8 cellular contexts compared by ENCODE assay signal in genomic region chr6:144094731-144095133, GRCh38. TPM values are rescaled to one million over a fixed set of nuclear protein-coding genes. Genes with fewer than 3 reads are reported as not detected.
A peak's percentile ranks its signal among the peaks of the same experiment; 100 is the strongest.
DNase-seq lines count a peak whose midpoint lies in the region; ATAC-seq, FAIRE-seq and TF ChIP-seq lines count a peak whose summit lies in the region.

No MANE protein-coding gene starts in this region.

- H3K4me3 ChIP-seq in A549 (peak overlapping the region; percentile 87), SJSA1 (peak overlapping the region; percentile 73), fibroblast of the aortic adventitia (ENCODE audit: low read depth, low read length) (peak overlapping the region; percentile 100), retinal pigment epithelial cell (ENCODE audit: low read length) (peak overlapping the region; percentile 99)

- H3K4me2 ChIP-seq in A549: peak overlapping the region; percentile 96

- POLR2A ChIA-PET in A549 (lab: Yijun Ruan, JAX): interaction anchor here (1.0 to 1.1 kb wide), 3 partner anchors 122 to 252 kb away, joined by 3 to 8 read pairs (median 3); partner anchors contain the start of gene LTV1

- DNase-seq in A549 (ENCODE audit: low read depth in 1 of 2, low spot score in 1 of 2) (no peak), SJSA1 (ENCODE audit: low read depth in 1 of 2, low spot score in 2 of 2) (no peak), fibroblast of the aortic adventitia (ENCODE audit: low read depth) (no peak), retinal pigment epithelial cell (ENCODE audit: low read depth) (no peak), cerebellar cortex (ENCODE audit: low spot score) (no peak), occipital lobe (lab: John Stamatoyannopoulos, UW) (no peak), GM12891 (ENCODE audit: insufficient read length, low spot score) (no peak)

- 4% methylated on average over 13 of the region's 19 CpGs for WGBS in A549 (ENCODE audit: missing lambda C conversion rate)

- no peaks in the 10 kb centered on the region for H3K27me3 ChIP-seq in SJSA1 (replicated peaks)

- H3K4me1 ChIP-seq in A549 (peaks cover 10% of the 10 kb centered on the region; the same call in 1 of the 3 replicates), SJSA1 (replicated peaks) (peaks cover 14% of the 10 kb centered on the region)

- TF ChIP-seq POLR2A in A549 (IDR thresholded peaks at IDR 0.05; ENCODE audit: low read length) (no peak), GM12891 (IDR thresholded peaks at IDR 0.05; ENCODE audit: low read depth, low read length) (no peak)

- FAIRE-seq in A549 (lab: Jason Lieb, UNC): no peak
- FAIRE-seq in GM12891 (lab: Jason Lieb, UNC): no peak

- TF ChIP-seq RAD21 in A549 (conservative IDR thresholded peaks at IDR 0.05 in 1 of 2, IDR thresholded peaks at IDR 0.05 in 1 of 2): no peak

- ATAC-seq in A549 (peak in 1 of 2 experiments; percentile 36; a peak in 4 of 6 replicates), GM21390 (IDR thresholded peaks at IDR 0.05; ENCODE audit: unreplicated experiment) (peak; percentile 0)

- H3K9me3 ChIP-seq in A549: no peaks in the 10 kb centered on the region
- no peaks in the 10 kb centered on the region for H3K9me3 ChIP-seq in SJSA1 (replicated peaks)

- H3K36me3 ChIP-seq in SJSA1: peaks cover 5% of the 10 kb centered on the region; the same call in 1 of the 2 replicates

- CTCF ChIA-PET in A549 (lab: Yijun Ruan, JAX): no interaction called here

- no peak for TF ChIP-seq CTCF in A549 (IDR thresholded peaks at IDR 0.05)
- TF ChIP-seq CTCF in fibroblast of the aortic adventitia (IDR thresholded peaks at IDR 0.05; ENCODE audit: insufficient read depth, low read length): no peak
- TF ChIP-seq CTCF in retinal pigment epithelial cell (conservative IDR thresholded peaks at IDR 0.05; ENCODE audit: low read depth, low read length): no peak

- TF ChIP-seq EP300 in A549 (IDR thresholded peaks at IDR 0.05): no peak

- H3K27ac ChIP-seq in A549 (peak overlapping the region; percentile 81 to 85), SJSA1 (peak overlapping the region; percentile 51; the same call in 1 of the 2 replicates)

TF ChIP-seq in A549, 52 proteins besides CTCF, POLR2A, EP300 and RAD21:
- TF ChIP-seq MAFK (IDR thresholded peaks at IDR 0.05; ENCODE audit: partially characterized antibody) (no peak), FOSB (CRISPR knock-in tag; IDR thresholded peaks at IDR 0.05) (no peak), RFX5 (IDR thresholded peaks at IDR 0.05) (no peak), GATA3 (IDR thresholded peaks at IDR 0.05; ENCODE audit: borderline replicate concordance) (no peak), ZSCAN20 (CRISPR knock-in tag; IDR thresholded peaks at IDR 0.05) (no peak), ESRRA (IDR thresholded peaks at IDR 0.05; ENCODE audit: borderline replicate concordance, low read length) (no peak), HOXA7 (CRISPR knock-in tag; IDR thresholded peaks at IDR 0.05) (no peak), KDM1A (IDR thresholded peaks at IDR 0.05; ENCODE audit: low read depth) (no peak), MYC (IDR thresholded peaks at IDR 0.05; ENCODE audit: borderline replicate concordance, low read length) (no peak), BHLHE40 (IDR thresholded peaks at IDR 0.05; ENCODE audit: low read depth, low read length) (no peak)
TF ChIP-seq in A549: peak in this region for 0.

TF ChIP-seq in GM12891, 5 proteins besides CTCF, POLR2A, EP300 and RAD21:
- TF ChIP-seq SPI1 (IDR thresholded peaks at IDR 0.05; ENCODE audit: low read depth, low read length) (no peak), POLR2AphosphoS5 (IDR thresholded peaks at IDR 0.05; ENCODE audit: low read depth, low read length) (no peak), TAF1 (IDR thresholded peaks at IDR 0.05; ENCODE audit: low read depth, low read length) (no peak), PAX5 (IDR thresholded peaks at IDR 0.05; ENCODE audit: insufficient read depth, low read length, severe bottlenecking) (no peak), POU2F2 (IDR thresholded peaks at IDR 0.05; ENCODE audit: low read depth, low read length) (no peak)

RNA-seq across cellular contexts. Expression of gene SF3B5, which starts 0.6 kb away (rescaled TPM):
- polyA plus RNA-seq in A549 (2011; rRNA removed): 164 and 184 TPM in 2 replicates
- polyA plus RNA-seq in A549 (2012; cell fraction: cytosol; rRNA removed): 401 and 449 TPM in 2 replicates
- 286 and 323 TPM in 2 replicates for polyA plus RNA-seq in A549 (2012; cell fraction: nucleus; rRNA removed)
- polyA plus RNA-seq in A549 (2017; fragmentation: RNase III; extraction: RNeasy Plus Mini Kit Qiagen cat#74134 plus additional on column Dnase treatment): 159 to 174 TPM (median 163 TPM) in 3 replicates
- 147 TPM in 2 replicates for polyA minus RNA-seq in A549 (2011; rRNA and poly(A)+ RNA removed)
- 150 and 199 TPM in 2 replicates for total RNA-seq in SJSA1 (2014; rRNA removed; shearing (Covaris generic))
- total RNA-seq in fibroblast of the aortic adventitia (ENCODE audit: low replicate concordance): 14.8 and 115 TPM in 2 replicates
- total RNA-seq in occipital lobe: 37.1 TPM
- polyA plus RNA-seq in GM12891 (2012; ENCODE audit: low read depth, missing spikeins): 252 TPM

RNA-seq across cellular contexts. Expression of gene STX11, which starts 55.6 kb away (rescaled TPM):
- 0.65 and 0.78 TPM in 2 replicates for polyA plus RNA-seq in A549 (2011; rRNA removed)
- polyA plus RNA-seq in A549 (2012; cell fraction: cytosol; rRNA removed): 1.3 and 1.9 TPM in 2 replicates
- polyA plus RNA-seq in A549 (2012; cell fraction: nucleus; rRNA removed): 0.99 and 1.2 TPM in 2 replicates
- polyA plus RNA-seq in A549 (2017; fragmentation: RNase III; extraction: RNeasy Plus Mini Kit Qiagen cat#74134 plus additional on column Dnase treatment): 0.36 to 0.98 TPM (median 0.59 TPM) in 3 replicates
- 0.44 and 0.45 TPM in 2 replicates for polyA minus RNA-seq in A549 (2011; rRNA and poly(A)+ RNA removed)
- 8.2 and 9.7 TPM in 2 replicates for total RNA-seq in SJSA1 (2014; rRNA removed; shearing (Covaris generic))
- total RNA-seq in fibroblast of the aortic adventitia (ENCODE audit: low replicate concordance): 0.16 and 3.5 TPM in 2 replicates
- total RNA-seq in occipital lobe: 0.78 TPM
- 14.3 TPM for polyA plus RNA-seq in GM12891 (2012; ENCODE audit: low read depth, missing spikeins)
